18 cellular contexts compared by ENCODE assay signal in the genomic region with DNA sequence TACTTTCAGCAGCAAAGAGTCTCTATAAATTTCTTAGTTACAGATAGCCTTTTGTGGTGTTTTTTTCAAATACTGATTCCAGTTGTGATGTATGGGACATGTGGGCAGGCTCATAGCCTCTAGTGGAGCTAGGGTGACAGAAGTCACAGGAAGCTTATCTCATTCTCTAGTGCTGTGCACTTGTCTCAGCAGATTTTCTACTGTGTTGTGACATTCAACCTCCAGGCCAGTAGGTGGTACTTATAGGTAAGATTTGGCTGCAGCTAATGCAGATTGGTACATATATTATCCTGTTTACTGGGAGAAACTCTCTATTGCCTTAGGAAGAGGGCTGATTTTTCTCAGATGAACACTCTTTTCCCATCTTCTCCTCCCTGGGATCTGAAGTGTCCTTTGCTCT.
"Had no signal": no experiment of that assay in that cellular context is flagged by ENCODE, and none has a peak within 500 bp of the region (broad histone marks: within the 10 kb centered on the region; RNA-seq: fewer than 3 reads in every experiment).

No MANE protein-coding gene starts in this region.

- DNase-seq: effector memory CD8-positive, alpha-beta T cell; foreskin melanocyte; heart left ventricle; hippocampal formation; kidney glomerular epithelial cell; naive thymus-derived CD4-positive, alpha-beta T cell; nephron progenitor cell; psoas muscle; retina; sigmoid colon; stimulated activated naive CD4-positive, alpha-beta T cell; stomach; substantia nigra; transverse colon had no signal

- H3K36me3 ChIP-seq: heart left ventricle, sigmoid colon, stomach, thoracic aorta, transverse colon had no signal

- H3K27ac Mint-ChIP-seq: dendritic cell treated with granulocyte-macrophage colony-stimulating factor and Interleukin-4, amounts not matched to agents 40 ng/mL and 50 ng/mL, for 4 days; effector memory CD8-positive, alpha-beta T cell; naive thymus-derived CD4-positive, alpha-beta T cell; nephron progenitor cell had no signal

- H3K27me3 Mint-ChIP-seq: dendritic cell treated with granulocyte-macrophage colony-stimulating factor and Interleukin-4, amounts not matched to agents 40 ng/mL and 50 ng/mL, for 4 days; effector memory CD8-positive, alpha-beta T cell; naive thymus-derived CD4-positive, alpha-beta T cell had no signal

- H3K27me3 ChIP-seq: heart left ventricle, sigmoid colon, stomach, transverse colon had no signal

- H3K36me3 Mint-ChIP-seq: naive thymus-derived CD4-positive, alpha-beta T cell had no signal

- H3K4me1 ChIP-seq: parathyroid adenoma, psoas muscle, sigmoid colon, stomach, transverse colon had no signal

- H3K9me3 ChIP-seq: psoas muscle, sigmoid colon, stomach, thoracic aorta, transverse colon had no signal

- ATAC-seq: effector memory CD8-positive, alpha-beta T cell; heart left ventricle; naive thymus-derived CD4-positive, alpha-beta T cell; psoas muscle had no signal

- H3K4me3 Mint-ChIP-seq: dendritic cell treated with granulocyte-macrophage colony-stimulating factor and Interleukin-4, amounts not matched to agents 40 ng/mL and 50 ng/mL, for 4 days; effector memory CD8-positive, alpha-beta T cell; naive thymus-derived CD4-positive, alpha-beta T cell; nephron progenitor cell had no signal

- H3K9me3 Mint-ChIP-seq: dendritic cell treated with granulocyte-macrophage colony-stimulating factor and Interleukin-4, amounts not matched to agents 40 ng/mL and 50 ng/mL, for 4 days; nephron progenitor cell had no signal

- H3K4me1 Mint-ChIP-seq: naive thymus-derived CD4-positive, alpha-beta T cell; nephron progenitor cell had no signal

- H3K27ac ChIP-seq: heart left ventricle, parathyroid adenoma, psoas muscle, sigmoid colon, skin epidermis, stomach, thoracic aorta, transverse colon had no signal

- H3K4me3 ChIP-seq: heart left ventricle, psoas muscle, sigmoid colon, skin epidermis, stomach, thoracic aorta, transverse colon had no signal
